In genomic region chr10:88385601-88386203, GRCh38 we compare ENCODE assay signal across 8 cellular contexts.
DNase-seq lines count a peak whose midpoint lies in the region; ATAC-seq lines count a peak whose summit lies in the region.

No MANE protein-coding gene starts in this region.

- no peaks in the 10 kb centered on the region for H3K36me3 Mint-ChIP-seq in immature natural killer cell

- H3K4me1 Mint-ChIP-seq in immature natural killer cell = peaks cover 13 to 21% of the 10 kb centered on the region in 2 donors

- H3K27ac Mint-ChIP-seq in immature natural killer cell = peak overlapping the region in 5 of 6 donors; percentile 32 to 71 (median 51)

- ATAC-seq in HG02678 (IDR thresholded peaks at IDR 0.05; ENCODE audit: unreplicated experiment) = peak; percentile 75

- H3K9me3 Mint-ChIP-seq in immature natural killer cell = peaks cover 0 to 2% (median 0%) of the 10 kb centered on the region in 6 donors

- peak; percentile 5 for DNase-seq in DMS 273 (lab: John Stamatoyannopoulos, UW; ENCODE audit: unreplicated experiment)
- no peak for DNase-seq in DMS 273 treated with DMSO at 0.1 percent for 48 hours (lab: John Stamatoyannopoulos, UW)
- peak; percentile 42 to 58 for DNase-seq in NCI-H187 (lab: John Stamatoyannopoulos, UW)
- peak; percentile 49 to 55 for DNase-seq in activated T-cell treated with anti-CD3 and anti-CD28 coated beads, Interleukin-2, amount 50 U/mL, for 48 hours
- peak; percentile 28 to 54 (median 42) for DNase-seq in immature natural killer cell
- DNase-seq in stimulated activated CD8-positive, alpha-beta memory T cell treated with anti-CD3 and anti-CD28 coated beads, Interleukin-15, amount 100 ng/mL, for 48 hours (ENCODE audit: low read depth in 2 of 2) = peak; percentile 18 to 28
- DNase-seq in HCEC 1CT = no peak

- peaks cover 0 to 4% (median 0%) of the 10 kb centered on the region in 3 donors for H3K27me3 Mint-ChIP-seq in immature natural killer cell (ENCODE audit: low read depth in 3 of 3)

- peak overlapping the region; percentile 55 to 75 (median 65) for H3K4me3 Mint-ChIP-seq in immature natural killer cell

Comparison
In these comparisons a context has a peak if more than half of its experiments do, and no peak if none do; other contexts are left out.
1. DNase-seq: peak in DMS 273 (single experiment), NCI-H187 (2 of 2), activated T-cell treated with anti-CD3 and anti-CD28 coated beads, Interleukin-2, amount 50 U/mL, for 48 hours (2 of 2), immature natural killer cell (3 of 3) and stimulated activated CD8-positive, alpha-beta memory T cell treated with anti-CD3 and anti-CD28 coated beads, Interleukin-15, amount 100 ng/mL, for 48 hours (2 of 2); none in DMS 273 treated with DMSO at 0.1 percent for 48 hours (single experiment) and HCEC 1CT (single experiment).